22 cellular contexts compared by ENCODE assay signal in the genomic region with DNA sequence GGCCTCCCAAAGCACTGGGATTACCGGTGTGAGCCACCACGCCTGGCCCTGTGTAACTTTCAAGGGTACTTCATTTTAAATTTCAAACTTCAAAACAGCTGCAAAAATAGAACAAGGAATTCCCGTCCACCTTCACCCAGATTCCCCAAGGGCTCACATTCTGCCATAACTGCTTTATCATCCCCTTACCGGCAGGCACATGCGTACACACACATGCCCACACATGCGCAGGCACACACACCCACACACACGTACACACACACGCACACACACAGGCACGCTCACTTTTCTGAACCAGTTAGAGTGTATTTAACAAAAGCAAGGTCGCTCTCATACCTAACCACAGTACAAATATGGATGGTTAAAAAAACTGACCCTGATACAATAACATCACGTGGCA. TPM values are rescaled to one million over a fixed set of nuclear protein-coding genes. Genes with fewer than 3 reads are reported as not detected.
DNase-seq lines count a peak whose midpoint lies in the region; ATAC-seq and TF ChIP-seq lines count a peak whose summit lies in the region.
"Had no signal": no experiment of that assay in that cellular context is flagged by ENCODE, and none has a peak within 500 bp of the region (broad histone marks: within the 10 kb centered on the region; RNA-seq: fewer than 3 reads in every experiment).

No MANE protein-coding gene starts in this region.

- H3F3A ChIP-seq in SK-N-SH (replicated peaks; ENCODE audit: insufficient read depth): no peaks in the 10 kb centered on the region

- H3K27me3 ChIP-seq in dorsolateral prefrontal cortex (no peaks in the 10 kb centered on the region), mesenchymal stem cell (ENCODE audit: control insufficient read depth in 1 of 2, insufficient read depth in 1 of 2, low read length in 2 of 2) (no peaks in the 10 kb centered on the region), brain microvascular endothelial cell (replicated peaks) (no peaks in the 10 kb centered on the region), SK-N-SH (ENCODE audit: insufficient read depth) (no peaks in the 10 kb centered on the region)
- H3K27me3 ChIP-seq: hepatocyte, tibial nerve had no signal

- DNase-seq in activated naive CD8-positive, alpha-beta T cell treated with anti-CD3 and anti-CD28 coated beads for 36 hours: no peak
- DNase-seq in activated naive CD8-positive, alpha-beta T cell treated with anti-CD3 and anti-CD28 coated beads, Interleukin-2, amount 50 U/mL, for 24 hours: no peak
- no peak for DNase-seq in dorsolateral prefrontal cortex
- DNase-seq in mesenchymal stem cell: no peak
- no peak for DNase-seq in NCI-H1092 (lab: John Stamatoyannopoulos, UW)
- DNase-seq in brain microvascular endothelial cell: no peak
- DNase-seq in SK-N-SH: no peak
- DNase-seq: activated CD4-positive, alpha-beta T cell treated with anti-CD3 and anti-CD28 coated beads, Interleukin-2, amount 10 ng/mL, durations not matched to agents 24 days and 14 days; AML-193; cortex of kidney; left ventricle myocardium superior; NCI-H524 treated with DMSO at 0.1 percent for 48 hours; stimulated activated CD4-positive, alpha-beta T cell treated with anti-CD3 and anti-CD28 coated beads, Interleukin-4, amount 100 ng/mL, for 24 hours; stimulated activated naive CD8-positive, alpha-beta T cell treated with anti-CD3 and anti-CD28 coated beads, Interleukin-15, Interleukin-2, amounts not matched to agents 100 U/mL and 50 U/mL, for 24 hours had no signal

- H3K9ac ChIP-seq in mesenchymal stem cell (ENCODE audit: low read length) (no peak overlapping the region), SK-N-SH (no peak overlapping the region)

- TF ChIP-seq RAD21 in SK-N-SH (IDR thresholded peaks at IDR 0.05; ENCODE audit: low read length): no peak

- H2AK5ac ChIP-seq in mesenchymal stem cell (ENCODE audit: low read length, severe bottlenecking): no peak overlapping the region

- no peak overlapping the region for H2BK5ac ChIP-seq in mesenchymal stem cell (ENCODE audit: low read depth, low read length, poor library complexity, severe bottlenecking)

- no peaks in the 10 kb centered on the region for H4K20me1 ChIP-seq in SK-N-SH (ENCODE audit: insufficient read depth)

- CTCF ChIA-PET in SK-N-SH (lab: Yijun Ruan, JAX): interaction anchor here (1.0 kb wide), 1 partner anchor 12 kb away, joined by 4 read pairs; no protein-coding TSS in a partner anchor

- H2BK12ac ChIP-seq in mesenchymal stem cell (ENCODE audit: low read length in 2 of 2): no peak overlapping the region

- H3K27ac Mint-ChIP-seq in activated naive CD8-positive, alpha-beta T cell treated with anti-CD3 and anti-CD28 coated beads for 36 hours: peak overlapping the region; percentile 29
- no peak overlapping the region for H3K27ac Mint-ChIP-seq in activated naive CD8-positive, alpha-beta T cell treated with anti-CD3 and anti-CD28 coated beads, Interleukin-2, amount 50 U/mL, for 24 hours
- H3K27ac Mint-ChIP-seq: activated CD4-positive, alpha-beta T cell treated with anti-CD3 and anti-CD28 coated beads, Interleukin-2, amount 10 ng/mL, durations not matched to agents 24 days and 14 days; activated T-helper 2 cell treated with anti-CD3 and anti-CD28 coated beads, Interferon-gamma antibody, Interleukin-2, Interleukin-4, amounts not matched to agents 10 μg/mL and 5 μg/mL and 100 μg/mL, durations not matched to agents 14 hours and 24 hours and 36 hours had no signal

- no peaks in the 10 kb centered on the region for H3K9me2 ChIP-seq in SK-N-SH

- no peak overlapping the region for H3K14ac ChIP-seq in mesenchymal stem cell (ENCODE audit: low read length in 2 of 2)

- no peak overlapping the region for H3K4ac ChIP-seq in mesenchymal stem cell (ENCODE audit: low read depth in 1 of 2, low read length in 2 of 2)

- H3K9me3 Mint-ChIP-seq in activated naive CD8-positive, alpha-beta T cell treated with anti-CD3 and anti-CD28 coated beads for 36 hours: no peaks in the 10 kb centered on the region
- H3K9me3 Mint-ChIP-seq in activated naive CD8-positive, alpha-beta T cell treated with anti-CD3 and anti-CD28 coated beads, Interleukin-2, amount 50 U/mL, for 24 hours: no peaks in the 10 kb centered on the region
- H3K9me3 Mint-ChIP-seq: activated CD4-positive, alpha-beta T cell treated with anti-CD3 and anti-CD28 coated beads, Interleukin-2, amount 10 ng/mL, durations not matched to agents 24 days and 14 days; activated T-helper 2 cell treated with anti-CD3 and anti-CD28 coated beads, Interferon-gamma antibody, Interleukin-2, Interleukin-4, amounts not matched to agents 10 μg/mL and 5 μg/mL and 100 μg/mL, durations not matched to agents 14 hours and 24 hours and 36 hours had no signal

- H3K9me3 ChIP-seq in mesenchymal stem cell (ENCODE audit: control insufficient read depth, low read length): no peaks in the 10 kb centered on the region
- H3K9me3 ChIP-seq in SK-N-SH: no peaks in the 10 kb centered on the region
- H3K9me3 ChIP-seq: tibial nerve had no signal

- no peak overlapping the region for H3K23ac ChIP-seq in mesenchymal stem cell (ENCODE audit: low read length in 2 of 2)

- H3K36me3 Mint-ChIP-seq in activated naive CD8-positive, alpha-beta T cell treated with anti-CD3 and anti-CD28 coated beads for 36 hours: peaks cover 4% of the 10 kb centered on the region
- H3K36me3 Mint-ChIP-seq in activated naive CD8-positive, alpha-beta T cell treated with anti-CD3 and anti-CD28 coated beads, Interleukin-2, amount 50 U/mL, for 24 hours (ENCODE audit: low read depth): peaks cover 13% of the 10 kb centered on the region

- peaks cover 63 to 69% of the 10 kb centered on the region in 2 experiments for H3K36me3 ChIP-seq in mesenchymal stem cell (ENCODE audit: control insufficient read depth in 1 of 2, insufficient read depth in 2 of 2, low read depth in 1 of 2, low read length in 2 of 2)
- H3K36me3 ChIP-seq in brain microvascular endothelial cell (replicated peaks): peaks cover 25% of the 10 kb centered on the region
- H3K36me3 ChIP-seq in SK-N-SH (replicated peaks in 1 of 2; ENCODE audit: control insufficient read depth in 1 of 2, insufficient read depth in 2 of 2, low read length in 1 of 2): peaks cover 0 to 23% of the 10 kb centered on the region in 2 experiments

- no peak overlapping the region for H2AFZ ChIP-seq in mesenchymal stem cell (ENCODE audit: low read depth, low read length)
- H2AFZ ChIP-seq in SK-N-SH (ENCODE audit: low read depth): no peak overlapping the region
- H2AFZ ChIP-seq: hepatocyte had no signal

- no peak overlapping the region for H3K4me2 ChIP-seq in mesenchymal stem cell (ENCODE audit: low read length, poor library complexity, severe bottlenecking)
- H3K4me2 ChIP-seq in SK-N-SH: no peak overlapping the region
- H3K4me2 ChIP-seq: hepatocyte had no signal

- no peaks in the 10 kb centered on the region for H3K79me2 ChIP-seq in SK-N-SH (ENCODE audit: insufficient read depth)
- H3K79me2 ChIP-seq: hepatocyte had no signal

- no peaks in the 10 kb centered on the region for H3K27me3 Mint-ChIP-seq in activated naive CD8-positive, alpha-beta T cell treated with anti-CD3 and anti-CD28 coated beads for 36 hours
- H3K27me3 Mint-ChIP-seq in activated naive CD8-positive, alpha-beta T cell treated with anti-CD3 and anti-CD28 coated beads, Interleukin-2, amount 50 U/mL, for 24 hours: no peaks in the 10 kb centered on the region
- H3K27me3 Mint-ChIP-seq: activated CD4-positive, alpha-beta T cell treated with anti-CD3 and anti-CD28 coated beads, Interleukin-2, amount 10 ng/mL, durations not matched to agents 24 days and 14 days had no signal

- H2BK15ac ChIP-seq in mesenchymal stem cell (ENCODE audit: low read depth, poor library complexity, severe bottlenecking): no peak overlapping the region

- TF ChIP-seq CTCF in dorsolateral prefrontal cortex (IDR thresholded peaks at IDR 0.05 in 54 of 56, conservative IDR thresholded peaks at IDR 0.05 in 2 of 56; ENCODE audit: low read depth in 1 of 56, partially characterized antibody in 56 of 56) (no peak), brain microvascular endothelial cell (IDR thresholded peaks at IDR 0.05; ENCODE audit: low read depth, low read length, missing control alignments) (no peak), SK-N-SH (IDR thresholded peaks at IDR 0.05) (no peak)

- no peak for TF ChIP-seq EP300 in SK-N-SH (IDR thresholded peaks at IDR 0.05; ENCODE audit: borderline replicate concordance in 1 of 2, low read depth in 1 of 2, low read length in 1 of 2)

- peak overlapping the region; percentile 6 for H4K91ac ChIP-seq in mesenchymal stem cell (ENCODE audit: low read length)

- H4K8ac ChIP-seq in mesenchymal stem cell (ENCODE audit: low read length): no peak overlapping the region

- no peak for ATAC-seq in activated naive CD8-positive, alpha-beta T cell treated with anti-CD3 and anti-CD28 coated beads, Interleukin-2, amount 50 U/mL, for 24 hours
- ATAC-seq in HG02938 (IDR thresholded peaks at IDR 0.05; ENCODE audit: unreplicated experiment): no peak
- ATAC-seq: left ventricle myocardium superior; stimulated activated naive CD8-positive, alpha-beta T cell treated with anti-CD3 and anti-CD28 coated beads, Interleukin-15, Interleukin-2, amounts not matched to agents 100 U/mL and 50 U/mL, for 24 hours had no signal

- H3K18ac ChIP-seq in mesenchymal stem cell (ENCODE audit: low read depth in 1 of 2, low read length in 2 of 2): no peak overlapping the region

- POLR2A ChIA-PET in SK-N-SH (lab: Yijun Ruan, JAX): no interaction called here

- in situ Hi-C loops in brain microvascular endothelial cell (cut with HindIII; ENCODE audit: low pct_ligation_motif_present, low sequenced_read_pairs): no loop called here

- whole genome bisulfite sequencing in mesenchymal stem cell: 96% methylated on average over 11 of the region's 11 CpGs
- 92% methylated on average over 11 of the region's 11 CpGs for WGBS in SK-N-SH (ENCODE audit: low lambda C conversion rate)

- H2BK120ac ChIP-seq in mesenchymal stem cell (ENCODE audit: low read depth, low read length): no peak overlapping the region

- H3K4me1 ChIP-seq in mesenchymal stem cell (ENCODE audit: control insufficient read depth, insufficient read depth, low read depth, low read length) (peaks cover 4% of the 10 kb centered on the region), SK-N-SH (ENCODE audit: control insufficient read depth in 1 of 2, insufficient read depth in 2 of 2, low read depth in 1 of 2, low read length in 1 of 2) (no peaks in the 10 kb centered on the region)
- H3K4me1 ChIP-seq: tibial nerve had no signal

- H3K4me1 Mint-ChIP-seq in activated naive CD8-positive, alpha-beta T cell treated with anti-CD3 and anti-CD28 coated beads for 36 hours: peaks cover 6% of the 10 kb centered on the region
- peaks cover 10% of the 10 kb centered on the region for H3K4me1 Mint-ChIP-seq in activated naive CD8-positive, alpha-beta T cell treated with anti-CD3 and anti-CD28 coated beads, Interleukin-2, amount 50 U/mL, for 24 hours

- H3K79me1 ChIP-seq in mesenchymal stem cell (replicated peaks; ENCODE audit: low read length, poor library complexity, severe bottlenecking): peaks cover 35% of the 10 kb centered on the region

- no peak overlapping the region for H3K4me3 Mint-ChIP-seq in activated naive CD8-positive, alpha-beta T cell treated with anti-CD3 and anti-CD28 coated beads for 36 hours
- H3K4me3 Mint-ChIP-seq in activated naive CD8-positive, alpha-beta T cell treated with anti-CD3 and anti-CD28 coated beads, Interleukin-2, amount 50 U/mL, for 24 hours: no peak overlapping the region
- H3K4me3 Mint-ChIP-seq: activated CD4-positive, alpha-beta T cell treated with anti-CD3 and anti-CD28 coated beads, Interleukin-2, amount 10 ng/mL, durations not matched to agents 24 days and 14 days had no signal

- H3K27ac ChIP-seq in dorsolateral prefrontal cortex: peak overlapping the region in 50 of 59 donors; percentile 47 to 93 (median 82)
- H3K27ac ChIP-seq in mesenchymal stem cell (ENCODE audit: low read length, poor library complexity, severe bottlenecking): no peak overlapping the region
- no peak overlapping the region for H3K27ac ChIP-seq in brain microvascular endothelial cell
- no peak overlapping the region for H3K27ac ChIP-seq in SK-N-SH (ENCODE audit: low read depth in 2 of 2, low read length in 1 of 2)
- H3K27ac ChIP-seq: hepatocyte, tibial nerve had no signal

- intact Hi-C loops in dorsolateral prefrontal cortex (cut with DNase I): no loop called here

- H3K4me3 ChIP-seq in dorsolateral prefrontal cortex (peak overlapping the region in 1 of 59 donors; percentile 16), mesenchymal stem cell (ENCODE audit: insufficient read depth in 1 of 2, low read depth in 1 of 2, low read length in 2 of 2) (no peak overlapping the region), brain microvascular endothelial cell (ENCODE audit: low read depth, low read length) (no peak overlapping the region), SK-N-SH (ENCODE audit: low read depth in 2 of 2, low read length in 1 of 2) (no peak overlapping the region)
- H3K4me3 ChIP-seq: hepatocyte, tibial nerve had no signal

RNA-seq across cellular contexts. Expression of gene PDIA2, which starts 23.0 kb away (rescaled TPM):
- not detected for total RNA-seq in activated naive CD8-positive, alpha-beta T cell treated with anti-CD3 and anti-CD28 coated beads for 36 hours
- total RNA-seq in dorsolateral prefrontal cortex: 100 to 1,000 TPM in 4 of 120 experiments, 10 to 100 TPM in 116; 26.8 to 130 (median 56.6) TPM
- not detected for polyA plus RNA-seq in mesenchymal stem cell (2013, experiment 1 of 2)
- not detected for polyA plus RNA-seq in mesenchymal stem cell (2013, experiment 2 of 2)
- 1.7 and 2.5 TPM in 2 replicates for polyA plus RNA-seq in SK-N-SH (2012; rRNA removed)
- 0.21 and 0.24 TPM in 2 replicates for polyA plus RNA-seq in SK-N-SH (2012; cell fraction: cytosol; rRNA removed)
- 18.8 and 22.7 TPM in 2 replicates for polyA plus RNA-seq in SK-N-SH (2012; cell fraction: nucleus; rRNA removed)
- total RNA-seq: activated CD4-positive, alpha-beta T cell treated with anti-CD3 and anti-CD28 coated beads, Interleukin-2, amount 10 ng/mL, durations not matched to agents 24 days and 14 days; activated T-helper 2 cell treated with anti-CD3 and anti-CD28 coated beads, Interferon-gamma antibody, Interleukin-2, Interleukin-4, amounts not matched to agents 10 μg/mL and 5 μg/mL and 100 μg/mL, durations not matched to agents 14 hours and 24 hours and 36 hours; endothelial cell of umbilical vein; hepatocyte; renal cortical epithelial cell; T-helper 2 cell treated with Interferon-gamma antibody and Interleukin-4, amounts not matched to agents 100 ng/mL and 5 ng/mL, for 36 hours had no signal

RNA-seq across cellular contexts. Expression of gene ARHGDIG, which starts 25.5 kb away (rescaled TPM):
- total RNA-seq in activated naive CD8-positive, alpha-beta T cell treated with anti-CD3 and anti-CD28 coated beads for 36 hours: not detected
- total RNA-seq in dorsolateral prefrontal cortex: 100 to 1,000 TPM in 114 of 120 experiments, 10 to 100 TPM in 6; 59.2 to 224 (median 146) TPM
- 0.11 TPM for polyA plus RNA-seq in mesenchymal stem cell (2013, experiment 1 of 2)
- 0.19 TPM for polyA plus RNA-seq in mesenchymal stem cell (2013, experiment 2 of 2)
- polyA plus RNA-seq in SK-N-SH (2012; rRNA removed): 4.8 and 4.9 TPM in 2 replicates
- 1.7 and 3.3 TPM in 2 replicates for polyA plus RNA-seq in SK-N-SH (2012; cell fraction: cytosol; rRNA removed)
- 14.9 and 18.9 TPM in 2 replicates for polyA plus RNA-seq in SK-N-SH (2012; cell fraction: nucleus; rRNA removed)
- total RNA-seq: activated CD4-positive, alpha-beta T cell treated with anti-CD3 and anti-CD28 coated beads, Interleukin-2, amount 10 ng/mL, durations not matched to agents 24 days and 14 days; fibroblast of villous mesenchyme; hepatocyte; renal cortical epithelial cell; T-helper 2 cell treated with Interferon-gamma antibody and Interleukin-4, amounts not matched to agents 100 ng/mL and 5 ng/mL, for 36 hours; tibial nerve had no signal

RNA-seq across cellular contexts. Expression of gene RGS11, which starts 30.2 kb away (rescaled TPM):
- not detected for total RNA-seq in activated naive CD8-positive, alpha-beta T cell treated with anti-CD3 and anti-CD28 coated beads for 36 hours
- total RNA-seq in dorsolateral prefrontal cortex: 100 to 1,000 TPM in 11 of 120 experiments, 10 to 100 TPM in 109; 36.1 to 127 (median 67.0) TPM
- polyA plus RNA-seq in mesenchymal stem cell (2013, experiment 1 of 2): 1.4 TPM
- 1.3 TPM for polyA plus RNA-seq in mesenchymal stem cell (2013, experiment 2 of 2)
- polyA plus RNA-seq in SK-N-SH (2012; rRNA removed): 9.8 and 10.0 TPM in 2 replicates
- 0.93 and 1.8 TPM in 2 replicates for polyA plus RNA-seq in SK-N-SH (2012; cell fraction: cytosol; rRNA removed)
- polyA plus RNA-seq in SK-N-SH (2012; cell fraction: nucleus; rRNA removed): 105 and 118 TPM in 2 replicates

RNA-seq across cellular contexts. Expression of gene AXIN1, which starts 46.6 kb away (rescaled TPM):
- total RNA-seq in activated naive CD8-positive, alpha-beta T cell treated with anti-CD3 and anti-CD28 coated beads for 36 hours: 10 to 100 TPM; 23.9 to 24.6 TPM
- 10 to 100 TPM; 13.3 to 34.4 (median 19.8) TPM for total RNA-seq in dorsolateral prefrontal cortex
- polyA plus RNA-seq in mesenchymal stem cell (2013, experiment 1 of 2): 8.3 TPM
- 8.7 TPM for polyA plus RNA-seq in mesenchymal stem cell (2013, experiment 2 of 2)
- 12.5 and 19.9 TPM in 2 replicates for polyA plus RNA-seq in SK-N-SH (2012; rRNA removed)
- polyA plus RNA-seq in SK-N-SH (2012; cell fraction: cytosol; rRNA removed): 14.9 and 21.4 TPM in 2 replicates
- polyA plus RNA-seq in SK-N-SH (2012; cell fraction: nucleus; rRNA removed): 26.8 and 32.0 TPM in 2 replicates

Comparison
In these comparisons a context has a peak if more than half of its experiments do, and no peak if none do; other contexts are left out.
1. H3K27ac ChIP-seq: peak in dorsolateral prefrontal cortex (50 of 59); none in mesenchymal stem cell (single experiment), brain microvascular endothelial cell (single experiment) and SK-N-SH (0 of 2).
2. RNA of gene PDIA2, which starts 23.0 kb away (total RNA-seq): 26.8 to 130 TPM in dorsolateral prefrontal cortex; not detected in activated naive CD8-positive, alpha-beta T cell treated with anti-CD3 and anti-CD28 coated beads for 36 hours; every median in the first group is over 10 times any median in the second.
3. RNA of gene ARHGDIG, which starts 25.5 kb away (total RNA-seq): 59.2 to 224 TPM in dorsolateral prefrontal cortex; not detected in activated naive CD8-positive, alpha-beta T cell treated with anti-CD3 and anti-CD28 coated beads for 36 hours; every median in the first group is over 10 times any median in the second.
4. RNA of gene RGS11, which starts 30.2 kb away (total RNA-seq): 36.1 to 127 TPM in dorsolateral prefrontal cortex; not detected in activated naive CD8-positive, alpha-beta T cell treated with anti-CD3 and anti-CD28 coated beads for 36 hours; every median in the first group is over 10 times any median in the second.